8 cellular contexts compared by ENCODE assay signal in the genomic region with DNA sequence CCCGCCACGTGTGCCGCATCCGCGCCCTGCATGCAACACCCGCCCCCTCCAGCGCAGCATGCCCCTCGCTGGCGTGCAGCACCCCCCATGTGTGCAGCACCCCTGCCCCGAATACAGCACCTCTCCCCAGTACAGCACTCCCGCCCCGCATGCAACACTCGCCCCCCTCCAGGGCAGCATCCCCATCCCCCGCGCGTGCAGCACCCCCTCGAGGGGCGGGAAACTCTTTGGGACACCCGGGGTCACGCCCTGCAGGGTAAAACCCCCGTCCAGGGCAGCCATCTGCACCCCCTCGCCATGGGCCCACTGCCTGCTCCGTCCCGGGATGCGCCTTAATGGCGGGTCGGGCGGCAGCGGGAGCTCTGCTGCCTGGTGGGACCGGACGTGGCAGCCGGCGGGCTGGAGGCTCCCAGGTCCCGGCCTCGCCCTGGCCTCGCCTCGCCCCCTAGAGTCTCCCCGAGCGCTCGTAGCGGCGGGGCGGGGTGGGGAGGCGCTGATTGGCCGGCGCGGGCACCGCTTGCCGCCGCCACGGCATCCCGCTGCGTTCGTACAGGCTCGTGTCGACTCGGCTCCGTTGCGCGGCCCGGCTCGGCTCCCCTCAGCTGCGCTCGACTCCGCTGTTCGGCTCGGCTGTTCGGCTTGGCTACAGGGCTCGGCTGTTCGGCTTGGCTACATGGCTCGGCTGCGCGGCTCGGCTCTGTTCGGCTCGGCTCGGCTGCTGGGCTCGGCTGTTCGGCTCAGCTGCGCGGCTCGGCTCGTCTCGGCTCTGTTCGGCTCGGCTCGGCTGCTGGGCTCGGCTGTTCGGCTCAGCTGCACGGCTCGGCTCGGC. TPM values are rescaled to one million over a fixed set of nuclear protein-coding genes. Genes with fewer than 3 reads are reported as not detected.
A peak's percentile ranks its signal among the peaks of the same experiment; 100 is the strongest.
DNase-seq lines count a peak whose midpoint lies in the region; ATAC-seq and TF ChIP-seq lines count a peak whose summit lies in the region.

No MANE protein-coding gene starts in this region.

- H3K4me3 ChIP-seq in HUES64 (ENCODE audit: low read length) (peak overlapping the region; percentile 58), esophagus squamous epithelium (peak overlapping the region; percentile 30 to 74 (median 46)), muscle layer of colon (ENCODE audit: low read depth in 1 of 2, low read length in 2 of 2) (peak overlapping the region; percentile 50 to 80)

- peak; percentile 85 for DNase-seq in COLO668 (lab: John Stamatoyannopoulos, UW; ENCODE audit: unreplicated experiment)
- peak; percentile 44 for DNase-seq in OCI-M2 (lab: John Stamatoyannopoulos, UW; ENCODE audit: unreplicated experiment)
- peak; percentile 96 to 98 for DNase-seq in activated T-cell treated with anti-CD3 and anti-CD28 coated beads, Interleukin-2, amount 50 U/mL, for 72 hours
- DNase-seq in esophagus squamous epithelium (lab: John Stamatoyannopoulos, UW), result peak; percentile 70
- DNase-seq in stimulated activated CD8-positive, alpha-beta memory T cell treated with anti-CD3 and anti-CD28 coated beads, Interleukin-4, amount 100 ng/mL, for 48 hours, result peak; percentile 97

- no peak for TF ChIP-seq POLR2A in esophagus squamous epithelium (IDR thresholded peaks at IDR 0.05)

- H3K9me3 ChIP-seq in HUES64 (ENCODE audit: insufficient read depth, low read depth, low read length) (no peaks in the 10 kb centered on the region), esophagus squamous epithelium (no peaks in the 10 kb centered on the region), muscle layer of colon (ENCODE audit: low read length) (no peaks in the 10 kb centered on the region)

- H3K27me3 Mint-ChIP-seq in activated T-cell treated with anti-CD3 and anti-CD28 coated beads, Interleukin-2, amount 50 U/mL, for 72 hours (ENCODE audit: low read depth), result peaks cover 29% of the 10 kb centered on the region

- no peaks in the 10 kb centered on the region for H3K36me3 ChIP-seq in HUES64 (ENCODE audit: insufficient read depth, low read length)
- H3K36me3 ChIP-seq in esophagus squamous epithelium, result no peaks in the 10 kb centered on the region
- no peaks in the 10 kb centered on the region for H3K36me3 ChIP-seq in muscle layer of colon (ENCODE audit: insufficient read depth, low read length)

- no peaks in the 10 kb centered on the region for H3K9me3 Mint-ChIP-seq in activated T-cell treated with anti-CD3 and anti-CD28 coated beads, Interleukin-2, amount 50 U/mL, for 72 hours

- peaks cover 36% of the 10 kb centered on the region for H3K27me3 ChIP-seq in HUES64 (ENCODE audit: insufficient read depth, low read length)
- H3K27me3 ChIP-seq in esophagus squamous epithelium, result peaks cover 4 to 63% (median 14%) of the 10 kb centered on the region in 4 donors
- peaks cover 6 to 42% of the 10 kb centered on the region in 2 donors for H3K27me3 ChIP-seq in muscle layer of colon (ENCODE audit: control insufficient read depth in 1 of 2, insufficient read depth in 2 of 2, low read length in 2 of 2)

- H3K27ac Mint-ChIP-seq in activated T-cell treated with anti-CD3 and anti-CD28 coated beads, Interleukin-2, amount 50 U/mL, for 72 hours, result no peak overlapping the region

- H3K9ac ChIP-seq in HUES64 (ENCODE audit: low read depth, low read length) (peak overlapping the region; percentile 68), muscle layer of colon (ENCODE audit: low read length) (no peak overlapping the region)

- H3K4me1 ChIP-seq in HUES64 (ENCODE audit: insufficient read depth, low read length), result 0 out of 2 replicates have a peak, but pooled peaks cover 4% of the 10 kb centered on the region
- H3K4me1 ChIP-seq in esophagus squamous epithelium, result peaks cover 12 to 20% (median 17%) of the 10 kb centered on the region in 3 donors
- H3K4me1 ChIP-seq in muscle layer of colon (ENCODE audit: insufficient read depth, low read length), result peaks cover 8% of the 10 kb centered on the region

- peak overlapping the region; percentile 71 to 78 for H3K4me3 Mint-ChIP-seq in activated T-cell treated with anti-CD3 and anti-CD28 coated beads, Interleukin-2, amount 50 U/mL, for 72 hours

- peaks cover 7% of the 10 kb centered on the region for H3K4me1 Mint-ChIP-seq in activated T-cell treated with anti-CD3 and anti-CD28 coated beads, Interleukin-2, amount 50 U/mL, for 72 hours (ENCODE audit: low read depth)

- WGBS in HUES64, result under 1% methylated on average over 92 of the region's 92 CpGs
- 0% methylated on average over 1 of the region's 92 CpGs; no CpG with 5 or more reads in 1 of the 2 donors for WGBS in esophagus squamous epithelium, 2 donors

- H3K27ac ChIP-seq in HUES64 (ENCODE audit: low read depth, low read length) (peak overlapping the region; percentile 56; the same call in 1 of the 2 replicates), esophagus squamous epithelium (peak overlapping the region in 3 of 4 donors; percentile 45 to 78 (median 64)), muscle layer of colon (ENCODE audit: low read depth, low read length) (peak overlapping the region; percentile 49)

- peak; percentile 94 for ATAC-seq in GM21515 (IDR thresholded peaks at IDR 0.05; ENCODE audit: unreplicated experiment)
- ATAC-seq in activated T-cell treated with anti-CD3 and anti-CD28 coated beads, Interleukin-2, amount 50 U/mL, for 72 hours (replicated peaks in 1 of 2), result peak; percentile 96 to 97

- TF ChIP-seq CTCF in esophagus squamous epithelium (IDR thresholded peaks at IDR 0.05), result peak in 1 of 6 experiments; percentile 16

- intact Hi-C loops in esophagus squamous epithelium (cut with DNase I), result no loop called here

- H3K36me3 Mint-ChIP-seq in activated T-cell treated with anti-CD3 and anti-CD28 coated beads, Interleukin-2, amount 50 U/mL, for 72 hours (ENCODE audit: insufficient read depth in 2 of 2), result no peaks in the 10 kb centered on the region

RNA-seq across cellular contexts. Expression of a gene that starts 0.4 kb away (rescaled TPM):
- 15.2 TPM for polyA plus RNA-seq in HUES64 (2013, experiment 1 of 2)
- polyA plus RNA-seq in HUES64 (2013, experiment 2 of 2), result 16.7 TPM
- under 1 TPM; 0.51 to 0.84 TPM for total RNA-seq in activated T-cell treated with anti-CD3 and anti-CD28 coated beads, Interleukin-2, amount 50 U/mL, for 72 hours
- 1 to 10 TPM in 1 of 4 donors, under 1 TPM in 2, not detected in 1; 0.23 to 1.3 (median 0.35) TPM for total RNA-seq in esophagus squamous epithelium

Comparison
In these comparisons a context has a peak if more than half of its experiments do, and no peak if none do; other contexts are left out.
1. Peak in every context shown above with its lines: DNase-seq, ATAC-seq, H3K4me3 ChIP-seq and H3K27ac ChIP-seq.
2. DNase-seq: peak in every context shown above with its lines; median percentile 97 in activated T-cell treated with anti-CD3 and anti-CD28 coated beads, Interleukin-2, amount 50 U/mL, for 72 hours; 97 in stimulated activated CD8-positive, alpha-beta memory T cell treated with anti-CD3 and anti-CD28 coated beads, Interleukin-4, amount 100 ng/mL, for 48 hours; 85 in COLO668; 70 in esophagus squamous epithelium; 44 in OCI-M2.